In the genomic region with DNA sequence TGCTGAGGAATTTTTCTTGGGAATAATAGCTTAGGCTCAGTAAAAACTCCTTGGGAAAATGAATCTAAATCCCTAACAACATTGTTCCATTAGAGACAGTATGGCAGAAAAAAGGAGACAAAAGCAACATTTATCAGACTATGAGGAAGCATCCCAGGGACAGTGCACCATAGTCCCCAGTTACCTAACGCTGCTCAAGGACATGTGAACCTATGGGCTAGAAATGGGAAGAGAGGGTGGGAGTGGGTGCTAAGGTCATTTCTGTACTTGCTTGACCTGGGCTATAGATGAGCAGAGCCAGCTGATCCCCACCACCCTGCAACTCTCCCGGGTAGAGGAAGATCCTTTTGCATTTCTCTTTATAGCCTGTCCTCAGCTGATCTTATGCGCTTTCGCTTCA, we compare ENCODE assay signal across 9 cellular contexts.
"Had no signal": no experiment of that assay in that cellular context is flagged by ENCODE, and none has a peak within 500 bp of the region (broad histone marks: within the 10 kb centered on the region; RNA-seq: fewer than 3 reads in every experiment).

No MANE protein-coding gene starts in this region.

- H3K4me3 ChIP-seq: GM23338, K562 had no signal

- H3K27ac ChIP-seq: HL-60 had no signal

- FAIRE-seq: H1, H54, K562 had no signal

- H3K9me3 Mint-ChIP-seq: GM23338, H9, HFFc6 had no signal

- H3K27ac Mint-ChIP-seq: GM23338 had no signal

- ATAC-seq: GM23338, HCT116, K562 had no signal

- H3K4me3 Mint-ChIP-seq: GM23338, H9, HFFc6 had no signal

- H2AFZ ChIP-seq: GM23338 had no signal

- DNase-seq: H9, HFFc6, IMR-90 had no signal

- H3K4me2 ChIP-seq: GM23338 had no signal
